In the genomic region with DNA sequence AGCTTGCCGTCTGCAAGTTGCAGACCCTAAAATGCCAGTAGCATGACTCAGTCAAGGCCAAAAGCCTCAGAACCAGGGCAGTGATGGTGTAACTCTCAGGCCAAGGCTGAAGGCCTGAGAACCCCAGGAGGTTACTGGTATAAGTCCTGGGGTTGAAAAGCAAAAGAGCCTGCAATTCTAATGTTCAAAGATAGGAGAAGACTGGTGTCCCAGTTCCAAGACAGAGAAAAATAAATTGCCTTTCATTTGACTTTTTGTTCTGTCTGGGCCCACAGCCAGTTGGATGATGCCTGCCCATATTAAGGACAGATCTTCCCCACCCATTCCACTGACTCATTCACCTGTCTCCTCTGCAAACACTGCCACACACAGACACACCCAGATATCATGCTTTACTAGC, we compare ENCODE assay signal across 16 cellular contexts.
DNase-seq lines count a peak whose midpoint lies in the region; ATAC-seq and FAIRE-seq lines count a peak whose summit lies in the region.
"Had no signal": no experiment of that assay in that cellular context is flagged by ENCODE, and none has a peak within 500 bp of the region (broad histone marks: within the 10 kb centered on the region; RNA-seq: fewer than 3 reads in every experiment).

No MANE protein-coding gene starts in this region.

- in situ Hi-C loops in Caki2 (cut with HindIII; ENCODE audit: low pct_unique_long_range_greater_than_20kb, low sequenced_read_pairs), result no loop called here

- ATAC-seq in left lobe of liver, result no peak
- ATAC-seq: activated CD4-positive, CD25-positive, alpha-beta regulatory T cell treated with anti-CD3 and anti-CD28 coated beads, Interleukin-2, amount 50 U/mL, for 24 hours had no signal

- FAIRE-seq in frontal cortex (lab: Jason Lieb, UNC), result no peak
- FAIRE-seq: endothelial cell of umbilical vein, G401.6, islet of Langerhans, small intestine had no signal

- DNase-seq in Caki2 (ENCODE audit: low read depth) (peak; percentile 68), M059J (ENCODE audit: low read depth) (peak; percentile 88), amniotic epithelial cell (ENCODE audit: low read depth) (peak; percentile 82), iris pigment epithelial cell (ENCODE audit: low read depth) (peak; percentile 3), frontal cortex (ENCODE audit: low spot score in 2 of 2) (no peak), left lobe of liver (ENCODE audit: low spot score) (no peak), HuH-7.5 (ENCODE audit: low spot score) (no peak)
- no peak for DNase-seq in activated naive CD4-positive, alpha-beta T cell treated with Interleukin-2 at 50 U/mL for 16 hours
- DNase-seq: activated T-cell treated with anti-CD3 and anti-CD28 coated beads, Interleukin-2, amount 50 U/mL, for 1 hour; AML-193; NCI-H524; small intestine had no signal

Comparison
In these comparisons a context has a peak if more than half of its experiments do, and no peak if none do; other contexts are left out.
1. DNase-seq: peak in Caki2 (single experiment), M059J (single experiment), amniotic epithelial cell (single experiment) and iris pigment epithelial cell (single experiment); none in frontal cortex (0 of 2), activated naive CD4-positive, alpha-beta T cell treated with Interleukin-2 at 50 U/mL for 16 hours (single experiment), left lobe of liver (single experiment) and HuH-7.5 (single experiment).